In the genomic region with DNA sequence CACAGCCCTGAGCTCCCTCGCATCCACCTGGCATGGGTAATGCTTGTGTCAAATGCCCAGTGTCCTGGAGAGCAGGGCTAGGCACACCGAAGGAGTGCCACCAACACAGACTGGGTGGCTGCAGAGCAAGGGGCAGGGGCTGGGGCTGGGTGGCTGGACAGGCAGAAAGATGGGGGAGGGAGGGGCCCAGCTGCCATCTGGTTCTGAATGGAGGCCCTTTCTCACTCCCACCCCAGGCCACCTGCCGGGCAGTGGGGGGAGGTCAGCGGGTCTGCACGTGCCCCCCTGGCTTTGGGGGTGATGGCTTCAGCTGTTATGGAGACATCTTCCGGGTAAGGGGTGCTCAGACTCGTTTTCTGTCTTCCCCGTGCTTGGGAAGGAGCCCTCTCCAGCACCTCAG, we compare ENCODE assay signal across 15 cellular contexts. TPM values are rescaled to one million over a fixed set of nuclear protein-coding genes. Genes with fewer than 3 reads are reported as not detected.
DNase-seq lines count a peak whose midpoint lies in the region; ATAC-seq and TF ChIP-seq lines count a peak whose summit lies in the region.
"Had no signal": no experiment of that assay in that cellular context is flagged by ENCODE, and none has a peak within 500 bp of the region (broad histone marks: within the 10 kb centered on the region; RNA-seq: fewer than 3 reads in every experiment).

No MANE protein-coding gene starts in this region.

- H3K4me1 Mint-ChIP-seq in endothelial cell (ENCODE audit: unreplicated experiment), result peaks cover 3% of the 10 kb centered on the region
- H3K4me1 Mint-ChIP-seq: CD14-positive monocyte had no signal

- peaks cover 10% of the 10 kb centered on the region for H3K27me3 Mint-ChIP-seq in endothelial cell (ENCODE audit: unreplicated experiment)

- peaks cover 31% of the 10 kb centered on the region for H3K36me3 Mint-ChIP-seq in endothelial cell (ENCODE audit: low read depth, unreplicated experiment)
- H3K36me3 Mint-ChIP-seq: CD8-positive, alpha-beta T cell had no signal

- DNase-seq in NCI-H82 (lab: John Stamatoyannopoulos, UW) (peak; percentile 14), NCI-H82 treated with DMSO at 0.1 percent for 48 hours (lab: John Stamatoyannopoulos, UW; ENCODE audit: unreplicated experiment) (no peak), endothelial cell (ENCODE audit: low spot score) (no peak), OCI-M1 (lab: John Stamatoyannopoulos, UW) (no peak)
- DNase-seq: Calu3; CD8-positive, alpha-beta T cell; DMS79 treated with DMSO at 0.1 percent for 48 hours; GF-D8; GOT3; IMR-90 had no signal

- no peak for ATAC-seq in HG02973 (IDR thresholded peaks at IDR 0.05; ENCODE audit: unreplicated experiment)
- ATAC-seq: CD8-positive, alpha-beta T cell; K562 had no signal

- peak overlapping the region; percentile 42 for H3K4me3 Mint-ChIP-seq in endothelial cell (ENCODE audit: unreplicated experiment)
- H3K4me3 Mint-ChIP-seq: CD14-positive monocyte; CD8-positive, alpha-beta T cell had no signal

- H3K9me3 Mint-ChIP-seq in endothelial cell (ENCODE audit: unreplicated experiment), result no peaks in the 10 kb centered on the region
- H3K9me3 Mint-ChIP-seq: CD14-positive monocyte; CD8-positive, alpha-beta T cell had no signal

- H3K27ac Mint-ChIP-seq in endothelial cell (ENCODE audit: unreplicated experiment), result no peak overlapping the region
- H3K27ac Mint-ChIP-seq: CD8-positive, alpha-beta T cell had no signal

- TF ChIP-seq CTCF in endothelial cell (IDR thresholded peaks at IDR 0.05; ENCODE audit: unreplicated experiment), result no peak

RNA-seq across cellular contexts. Expression of a gene that starts 17.0 kb away (rescaled TPM):
- 866 TPM for total RNA-seq in endothelial cell (ENCODE audit: unreplicated experiment)
- total RNA-seq: HT1080, IMR-90 had no signal

RNA-seq across cellular contexts. Expression of a gene that starts 21.6 kb away (rescaled TPM):
- total RNA-seq in endothelial cell (ENCODE audit: unreplicated experiment), result 252 TPM

RNA-seq across cellular contexts. Expression of a gene that starts 24.3 kb away (rescaled TPM):
- total RNA-seq in endothelial cell (ENCODE audit: unreplicated experiment), result 13.3 TPM

RNA-seq across cellular contexts. Expression of a gene that starts 56.7 kb away (rescaled TPM):
- 261 TPM for total RNA-seq in endothelial cell (ENCODE audit: unreplicated experiment)

RNA-seq across cellular contexts. Expression of a gene that starts 58.3 kb away (rescaled TPM):
- 0.67 TPM for total RNA-seq in endothelial cell (ENCODE audit: unreplicated experiment)
- total RNA-seq: A673, HT1080 had no signal
